ENCODE assay signal across 34 cellular contexts in the genomic region with DNA sequence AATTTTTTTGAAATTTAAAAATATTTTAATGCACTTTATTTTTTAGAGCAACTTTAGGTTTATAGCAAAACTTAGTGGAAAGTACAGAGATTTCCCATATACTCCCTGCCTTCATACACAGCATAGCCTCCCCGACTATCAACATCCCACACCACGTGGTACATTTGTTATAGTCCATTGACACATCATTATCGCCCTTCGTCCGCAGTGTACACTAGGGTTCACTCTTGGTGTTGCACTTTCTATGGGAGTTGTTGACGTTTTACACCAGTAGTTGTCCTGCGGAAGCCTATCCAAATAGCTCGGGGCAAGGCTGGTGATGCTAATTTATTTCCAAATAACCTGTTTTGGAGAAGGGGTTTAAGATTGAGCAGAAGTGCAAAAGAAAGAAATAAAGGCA. TPM values are rescaled to one million over a fixed set of nuclear protein-coding genes. Genes with fewer than 3 reads are reported as not detected.
"Had no signal": no experiment of that assay in that cellular context is flagged by ENCODE, and none has a peak within 500 bp of the region (broad histone marks: within the 10 kb centered on the region; RNA-seq: fewer than 3 reads in every experiment).

No MANE protein-coding gene starts in this region.

- H3K9me3 Mint-ChIP-seq: naive thymus-derived CD4-positive, alpha-beta T cell; natural killer cell; nephron; neural crest cell; stimulated activated memory B cell treated with anti-CD40 and anti-IgM and Interleukin-4, amounts not matched to agents 10 μg/mL and 1 μg/mL and 100 μg/mL, for 72 hours; stimulated activated naive CD8-positive, alpha-beta T cell treated with anti-CD3 and anti-CD28 coated beads, Interleukin-15, amount 100 ng/mL, for 72 hours; type B pancreatic cell had no signal

- H3K27ac ChIP-seq: neutrophil, ovary, parathyroid adenoma, prostate gland, right lobe of liver, sigmoid colon, skin epidermis, spleen, suprapubic skin, testis, tibial artery, transverse colon, upper lobe of right lung, uterus had no signal

- ATAC-seq: naive thymus-derived CD4-positive, alpha-beta T cell; natural killer cell; right cardiac atrium; right lobe of liver; stimulated activated memory B cell treated with anti-CD40 and anti-IgM and Interleukin-4, amounts not matched to agents 10 μg/mL and 1 μg/mL and 100 μg/mL, for 72 hours; stimulated activated naive CD8-positive, alpha-beta T cell treated with anti-CD3 and anti-CD28 coated beads, Interleukin-15, amount 100 ng/mL, for 72 hours; stimulated activated naive CD8-positive, alpha-beta T cell treated with anti-CD3 and anti-CD28 coated beads, Interleukin-15, Interleukin-2, amounts not matched to agents 100 U/mL and 50 U/mL, for 24 hours; upper lobe of right lung had no signal

- DNase-seq: naive thymus-derived CD4-positive, alpha-beta T cell; natural killer cell; nucleus accumbens; ovary; right cardiac atrium; right lobe of liver; sigmoid colon; spleen; stimulated activated CD4-positive, alpha-beta T cell treated with anti-CD3 and anti-CD28 coated beads, Interleukin-12 subunit alpha, Interleukin-12 subunit beta, amount 100 ng/mL, for 4 hours; stimulated activated CD4-positive, alpha-beta T cell treated with anti-CD3 and anti-CD28 coated beads, Interleukin-1b, Interleukin-23, amount 100 ng/mL, for 48 hours; stimulated activated CD4-positive, alpha-beta T cell treated with anti-CD3 and anti-CD28 coated beads, Interleukin-4, amount 100 ng/mL, for 1 hour; stimulated activated CD4-positive, alpha-beta T cell treated with anti-CD3 and anti-CD28 coated beads, Interleukin-4, amount 100 ng/mL, for 4 hours; stimulated activated CD8-positive, alpha-beta memory T cell treated with anti-CD3 and anti-CD28 coated beads, Interleukin-4, amount 100 ng/mL, for 48 hours; stimulated activated naive CD4-positive, alpha-beta T cell; stimulated activated naive CD8-positive, alpha-beta T cell treated with anti-CD3 and anti-CD28 coated beads, Interleukin-15, amount 100 ng/mL, for 72 hours; stimulated activated naive CD8-positive, alpha-beta T cell treated with anti-CD3 and anti-CD28 coated beads, Interleukin-15, Interleukin-2, amounts not matched to agents 100 U/mL and 50 U/mL, for 24 hours; substantia nigra; testis; tibial artery; transverse colon; upper lobe of right lung; uterus had no signal

- H3K4me3 ChIP-seq: ovary, prostate gland, right lobe of liver, sigmoid colon, skin epidermis, smooth muscle cell, spleen, suprapubic skin, testis, tibial artery, transverse colon, upper lobe of right lung, uterus had no signal

- H3K27me3 Mint-ChIP-seq: stimulated activated memory B cell treated with anti-CD40 and anti-IgM and Interleukin-4, amounts not matched to agents 10 μg/mL and 1 μg/mL and 100 μg/mL, for 72 hours had no signal

- H3K4me1 Mint-ChIP-seq: naive thymus-derived CD4-positive, alpha-beta T cell; natural killer cell; neural crest cell; stimulated activated memory B cell treated with anti-CD40 and anti-IgM and Interleukin-4, amounts not matched to agents 10 μg/mL and 1 μg/mL and 100 μg/mL, for 72 hours; stimulated activated naive CD8-positive, alpha-beta T cell treated with anti-CD3 and anti-CD28 coated beads, Interleukin-15, amount 100 ng/mL, for 72 hours had no signal

- H3K27me3 ChIP-seq: ovary, right lobe of liver, sigmoid colon, spleen, transverse colon, upper lobe of right lung, uterus had no signal

- H3K9me3 ChIP-seq: neutrophil, ovary, prostate gland, right lobe of liver, sigmoid colon, spleen, suprapubic skin, testis, tibial artery, transverse colon, upper lobe of right lung, uterus had no signal

- H3K36me3 ChIP-seq: neutrophil, ovary, prostate gland, right lobe of liver, sigmoid colon, spleen, suprapubic skin, tibial artery, transverse colon, upper lobe of right lung, uterus had no signal

- H3K4me3 Mint-ChIP-seq: naive thymus-derived CD4-positive, alpha-beta T cell; natural killer cell; nephron; neural crest cell; stimulated activated memory B cell treated with anti-CD40 and anti-IgM and Interleukin-4, amounts not matched to agents 10 μg/mL and 1 μg/mL and 100 μg/mL, for 72 hours; stimulated activated naive CD8-positive, alpha-beta T cell treated with anti-CD3 and anti-CD28 coated beads, Interleukin-15, amount 100 ng/mL, for 72 hours; type B pancreatic cell had no signal

- H3K27ac Mint-ChIP-seq: natural killer cell; stimulated activated memory B cell treated with anti-CD40 and anti-IgM and Interleukin-4, amounts not matched to agents 10 μg/mL and 1 μg/mL and 100 μg/mL, for 72 hours; stimulated activated naive CD8-positive, alpha-beta T cell treated with anti-CD3 and anti-CD28 coated beads, Interleukin-15, amount 100 ng/mL, for 72 hours; type B pancreatic cell had no signal

- H3K36me3 Mint-ChIP-seq: naive thymus-derived CD4-positive, alpha-beta T cell; natural killer cell; stimulated activated memory B cell treated with anti-CD40 and anti-IgM and Interleukin-4, amounts not matched to agents 10 μg/mL and 1 μg/mL and 100 μg/mL, for 72 hours; type B pancreatic cell had no signal

- H3K4me1 ChIP-seq: parathyroid adenoma, prostate gland, right lobe of liver, spleen, suprapubic skin, testis, tibial artery, transverse colon, upper lobe of right lung, uterus had no signal

RNA-seq across cellular contexts. Expression of gene MYH2, which starts 55.1 kb away (rescaled TPM):
- total RNA-seq: naive thymus-derived CD4-positive, alpha-beta T cell; natural killer cell; osteoblast; renal cortical epithelial cell; smooth muscle cell; spleen; suprapubic skin had no signal
